ENCODE assay signal across 8 cellular contexts in genomic region chr11:65116370-65117205, GRCh38. TPM values are rescaled to one million over a fixed set of nuclear protein-coding genes. Genes with fewer than 3 reads are reported as not detected.
DNase-seq lines count a peak whose midpoint lies in the region; ATAC-seq, FAIRE-seq and TF ChIP-seq lines count a peak whose summit lies in the region.

No MANE protein-coding gene starts in this region.

- peak overlapping the region; percentile 99 for H3K27ac ChIP-seq in 22Rv1
- H3K27ac ChIP-seq in GM23338 (ENCODE audit: low read depth), result peak overlapping the region; percentile 85
- H3K27ac ChIP-seq in SK-N-MC, result peak overlapping the region; percentile 49
- peak overlapping the region; percentile 74 to 76 for H3K27ac ChIP-seq in kidney (ENCODE audit: low read depth in 2 of 2, low read length in 2 of 2)

- in situ Hi-C loops in astrocyte of the cerebellum (cut with HindIII; ENCODE audit: low sequenced_read_pairs), result no loop called here

- TF ChIP-seq CTCF in 22Rv1 (IDR thresholded peaks at IDR 0.05) (no peak), GM23338 (conservative IDR thresholded peaks at IDR 0.05; ENCODE audit: low read depth in 2 of 2) (no peak), astrocyte of the cerebellum (IDR thresholded peaks at IDR 0.05; ENCODE audit: low read depth, low read length, missing control alignments) (no peak), kidney (IDR thresholded peaks at IDR 0.05; ENCODE audit: borderline replicate concordance, extremely low read depth, insufficient read depth) (no peak)

- H3K27me3 ChIP-seq in GM23338 (ENCODE audit: insufficient read depth), result no peaks in the 10 kb centered on the region

- H2AFZ ChIP-seq in GM23338, result no peak overlapping the region

- peak overlapping the region; percentile 92 for H3K4me2 ChIP-seq in GM23338

- H3K9ac ChIP-seq in SK-N-MC (ENCODE audit: insufficient read length) (peak overlapping the region; percentile 91), kidney (ENCODE audit: low read length in 2 of 2) (peak overlapping the region; percentile 6 to 85)

- peak overlapping the region; percentile 92 for H3K4me3 Mint-ChIP-seq in GM23338

- peaks cover 30% of the 10 kb centered on the region for H3K4me1 Mint-ChIP-seq in GM23338

- H3K4me1 ChIP-seq in GM23338 (ENCODE audit: insufficient read depth) (peaks cover 12% of the 10 kb centered on the region), kidney (ENCODE audit: control insufficient read depth in 1 of 2, insufficient read depth in 1 of 2, low read depth in 1 of 2, low read length in 2 of 2) (peaks cover 14 to 43% of the 10 kb centered on the region in 2 donors)

- H3K9me2 ChIP-seq in GM23338 (ENCODE audit: insufficient read depth), result no peaks in the 10 kb centered on the region

- H3K27me3 Mint-ChIP-seq in GM23338 (ENCODE audit: insufficient read depth, low read depth, poor library complexity), result peaks cover 48% of the 10 kb centered on the region

- DNase-seq in GM23338 (ENCODE audit: low spot score), result peak; percentile 67
- no peak for DNase-seq in SK-N-MC (ENCODE audit: low read depth, low spot score)
- DNase-seq in astrocyte of the cerebellum (ENCODE audit: low read depth), result no peak
- peak; percentile 88 for DNase-seq in kidney
- DNase-seq in stimulated activated CD4-positive, alpha-beta T cell treated with anti-CD3 and anti-CD28 coated beads, Interleukin-1b, Interleukin-23, amount 100 ng/mL, for 48 hours, result peak; percentile 82
- no peak for DNase-seq in D341Med (ENCODE audit: low spot score)
- DNase-seq in cerebellar nuclear complex (lab: John Stamatoyannopoulos, UW), result no peak

- H3K9me3 ChIP-seq in SK-N-MC (ENCODE audit: low read depth, low read length), result no peaks in the 10 kb centered on the region
- H3K9me3 ChIP-seq in kidney (ENCODE audit: control insufficient read depth in 1 of 2, low read length in 2 of 2), result no peaks in the 10 kb centered on the region

- ATAC-seq in GM23338, result peak; percentile 7

- H3K79me2 ChIP-seq in GM23338 (replicated peaks; ENCODE audit: insufficient read depth), result peaks cover 29% of the 10 kb centered on the region

- H3K36me3 Mint-ChIP-seq in GM23338 (ENCODE audit: low read depth), result peaks cover 60% of the 10 kb centered on the region

- H3F3A ChIP-seq in GM23338 (replicated peaks; ENCODE audit: low read depth), result peaks cover 38% of the 10 kb centered on the region

- H3K36me3 ChIP-seq in GM23338 (ENCODE audit: insufficient read depth), result peaks cover 18% of the 10 kb centered on the region
- H3K36me3 ChIP-seq in SK-N-MC (ENCODE audit: insufficient read depth, low read length), result peaks cover 34% of the 10 kb centered on the region
- H3K36me3 ChIP-seq in kidney (ENCODE audit: control insufficient read depth in 1 of 2, insufficient read depth in 2 of 2, low read length in 2 of 2), result peaks cover 12 to 22% of the 10 kb centered on the region in 2 donors

- peaks cover 2% of the 10 kb centered on the region; the same call in 2 of the 3 replicates for H3K9me3 Mint-ChIP-seq in GM23338

- peak overlapping the region; percentile 98 for H3K27ac Mint-ChIP-seq in GM23338

- no peak for FAIRE-seq in kidney (lab: Jason Lieb, UNC)

- H4K20me1 ChIP-seq in GM23338 (replicated peaks; ENCODE audit: insufficient read depth), result peaks cover 12% of the 10 kb centered on the region

- peak overlapping the region; percentile 82 for H3K4me3 ChIP-seq in GM23338
- H3K4me3 ChIP-seq in SK-N-MC, result peak overlapping the region; percentile 82
- H3K4me3 ChIP-seq in astrocyte of the cerebellum (ENCODE audit: low read depth, low read length), result peak overlapping the region; percentile 85
- H3K4me3 ChIP-seq in kidney (ENCODE audit: low read length in 2 of 2), result peak overlapping the region; percentile 86 to 90

- intact Hi-C loops in kidney (cut with DNase I), result no loop called here

TF ChIP-seq in GM23338, 12 proteins besides CTCF, POLR2A, EP300 and RAD21:
- TF ChIP-seq EZH2phosphoT487 (IDR thresholded peaks at IDR 0.05; ENCODE audit: unreplicated experiment) (no peak), ZNF331 (CRISPR knock-in tag; IDR thresholded peaks at IDR 0.05; ENCODE audit: low read depth) (no peak), POLR2AphosphoS5 (IDR thresholded peaks at IDR 0.05; ENCODE audit: low read depth) (peak; percentile 67)

RNA-seq across cellular contexts. Expression of gene ZNHIT2, which starts 0.9 kb away (rescaled TPM):
- total RNA-seq in GM23338 (2014; rRNA removed; shearing (Covaris generic)), result 17.4 and 18.1 TPM in 2 replicates
- 17.7 and 18.3 TPM in 2 replicates for polyA plus RNA-seq in GM23338 (2016; fragmentation: Nextera tagmentation; extraction: Ambion mirVana)
- total RNA-seq in kidney, result 14.0 TPM
- polyA plus RNA-seq in kidney (ENCODE audit: insufficient read depth, low read depth, low replicate concordance), result 21.1 TPM

RNA-seq across cellular contexts. Expression of gene TM7SF2, which starts 4.9 kb away (rescaled TPM):
- 70.2 and 82.3 TPM in 2 replicates for total RNA-seq in GM23338 (2014; rRNA removed; shearing (Covaris generic))
- polyA plus RNA-seq in GM23338 (2016; fragmentation: Nextera tagmentation; extraction: Ambion mirVana) (43.5 and 48.7 TPM in 2 replicates), kidney (ENCODE audit: insufficient read depth, low read depth, low replicate concordance) (88.2 TPM)
- total RNA-seq in kidney, result 20.9 TPM

RNA-seq across cellular contexts. Expression of gene FAU, which starts 5.3 kb away (rescaled TPM):
- total RNA-seq in GM23338 (2014; rRNA removed; shearing (Covaris generic)), result 262 and 329 TPM in 2 replicates
- polyA plus RNA-seq in GM23338 (2016; fragmentation: Nextera tagmentation; extraction: Ambion mirVana), result 1,177 and 1,316 TPM in 2 replicates
- 794 TPM for total RNA-seq in kidney
- polyA plus RNA-seq in kidney (ENCODE audit: insufficient read depth, low read depth, low replicate concordance), result 927 TPM

RNA-seq across cellular contexts. Expression of gene MRPL49, which starts 5.5 kb away (rescaled TPM):
- 61.9 and 64.9 TPM in 2 replicates for total RNA-seq in GM23338 (2014; rRNA removed; shearing (Covaris generic))
- polyA plus RNA-seq in GM23338 (2016; fragmentation: Nextera tagmentation; extraction: Ambion mirVana) (27.7 and 28.4 TPM in 2 replicates), kidney (ENCODE audit: insufficient read depth, low read depth, low replicate concordance) (76.7 TPM)
- 53.3 TPM for total RNA-seq in kidney

RNA-seq across cellular contexts. Expression of gene SYVN1, which starts 17.7 kb away (rescaled TPM):
- 28.3 and 28.7 TPM in 2 replicates for total RNA-seq in GM23338 (2014; rRNA removed; shearing (Covaris generic))
- polyA plus RNA-seq in GM23338 (2016; fragmentation: Nextera tagmentation; extraction: Ambion mirVana), result 13.8 and 14.0 TPM in 2 replicates
- total RNA-seq in kidney, result 69.8 TPM
- polyA plus RNA-seq in kidney (ENCODE audit: insufficient read depth, low read depth, low replicate concordance), result 21.2 TPM

Comparison
In these comparisons a context has a peak if more than half of its experiments do, and no peak if none do; other contexts are left out.
1. H3K27ac ChIP-seq: peak in every context shown above with its lines; median percentile 99 in 22Rv1; 85 in GM23338; 75 in kidney; 49 in SK-N-MC.
2. DNase-seq: peak in GM23338 (single experiment), kidney (single experiment) and stimulated activated CD4-positive, alpha-beta T cell treated with anti-CD3 and anti-CD28 coated beads, Interleukin-1b, Interleukin-23, amount 100 ng/mL, for 48 hours (single experiment); none in SK-N-MC (single experiment), astrocyte of the cerebellum (single experiment), D341Med (single experiment) and cerebellar nuclear complex (0 of 2).
3. Peak in every context shown above with its lines, with median percentiles within 50 percentile points of each other: H3K4me3 ChIP-seq.